ENCODE assay signal across 27 cellular contexts in genomic region chr17:74186498-74186897, GRCh38.
"Had no signal": no experiment of that assay in that cellular context is flagged by ENCODE, and none has a peak within 500 bp of the region (broad histone marks: within the 10 kb centered on the region; RNA-seq: fewer than 3 reads in every experiment).

No MANE protein-coding gene starts in this region.

- H3K4me2 ChIP-seq: smooth muscle cell had no signal

- H3K36me3 ChIP-seq: breast epithelium, colonic mucosa, esophagus squamous epithelium, heart right ventricle, left ventricle myocardium inferior, pancreas, suprapubic skin, tibial artery had no signal

- ATAC-seq: activated CD4-positive, alpha-beta T cell treated with anti-CD3 and anti-CD28 coated beads for 36 hours; activated CD8-positive, alpha-beta memory T cell treated with anti-CD3 and anti-CD28 coated beads, Interleukin-2, amount 10 ng/mL, durations not matched to agents 7 days and 5 days; activated CD8-positive, alpha-beta T cell treated with anti-CD3 and anti-CD28 coated beads, Interleukin-2, amount 10 ng/mL, durations not matched to agents 7 days and 5 days; activated naive CD8-positive, alpha-beta T cell treated with anti-CD3 and anti-CD28 coated beads, Interleukin-2, amount 50 U/mL, for 24 hours; heart right ventricle; naive thymus-derived CD4-positive, alpha-beta T cell; pancreas; psoas muscle had no signal

- H3K9me3 ChIP-seq: breast epithelium, colonic mucosa, esophagus squamous epithelium, heart right ventricle, left ventricle myocardium inferior, pancreas, psoas muscle, suprapubic skin, tibial artery had no signal

- H3K4me1 ChIP-seq: breast epithelium, colonic mucosa, heart right ventricle, left ventricle myocardium inferior, pancreas, psoas muscle, suprapubic skin, tibial artery had no signal

- H3K27ac ChIP-seq: breast epithelium, colonic mucosa, epithelial cell of prostate, esophagus squamous epithelium, heart right ventricle, left ventricle myocardium inferior, pancreas, psoas muscle, suprapubic skin, tibial artery had no signal

- DNase-seq: activated B cell treated with CpG ODN at 0.5 μM for 24 hours; activated CD4-positive, alpha-beta T cell treated with anti-CD3 and anti-CD28 coated beads for 36 hours; activated CD8-positive, alpha-beta memory T cell treated with anti-CD3 and anti-CD28 coated beads, Interleukin-2, amount 10 ng/mL, durations not matched to agents 7 days and 5 days; activated CD8-positive, alpha-beta T cell treated with anti-CD3 and anti-CD28 coated beads, Interleukin-2, amount 10 ng/mL, durations not matched to agents 7 days and 5 days; activated naive CD8-positive, alpha-beta T cell treated with anti-CD3 and anti-CD28 coated beads, Interleukin-2, amount 50 U/mL, for 24 hours; activated T-cell treated with anti-CD3 and anti-CD28 coated beads, Interleukin-2, amount 50 U/mL, for 48 hours; colonic mucosa; effector CD8-positive, alpha-beta T cell; esophagus squamous epithelium; foreskin melanocyte; heart right ventricle; left ventricle myocardium inferior; midbrain; naive thymus-derived CD4-positive, alpha-beta T cell; nucleus accumbens; psoas muscle; stimulated activated CD4-positive, alpha-beta T cell treated with anti-CD3 and anti-CD28 coated beads, Interleukin-15, amount 100 ng/mL, for 24 hours; stimulated activated CD4-positive, alpha-beta T cell treated with anti-CD3 and anti-CD28 coated beads, Interleukin-2, amount 100 ng/mL, for 24 hours; stimulated activated naive CD4-positive, alpha-beta T cell; T-helper 2 cell; tibial artery had no signal

- H3K4me3 ChIP-seq: breast epithelium, colonic mucosa, esophagus squamous epithelium, heart right ventricle, left ventricle myocardium inferior, pancreas, psoas muscle, smooth muscle cell, suprapubic skin, tibial artery had no signal

- H3K27me3 ChIP-seq: colonic mucosa, pancreas had no signal

- FAIRE-seq: endometrium, pancreas had no signal
